8 cellular contexts compared by ENCODE assay signal in the genomic region with DNA sequence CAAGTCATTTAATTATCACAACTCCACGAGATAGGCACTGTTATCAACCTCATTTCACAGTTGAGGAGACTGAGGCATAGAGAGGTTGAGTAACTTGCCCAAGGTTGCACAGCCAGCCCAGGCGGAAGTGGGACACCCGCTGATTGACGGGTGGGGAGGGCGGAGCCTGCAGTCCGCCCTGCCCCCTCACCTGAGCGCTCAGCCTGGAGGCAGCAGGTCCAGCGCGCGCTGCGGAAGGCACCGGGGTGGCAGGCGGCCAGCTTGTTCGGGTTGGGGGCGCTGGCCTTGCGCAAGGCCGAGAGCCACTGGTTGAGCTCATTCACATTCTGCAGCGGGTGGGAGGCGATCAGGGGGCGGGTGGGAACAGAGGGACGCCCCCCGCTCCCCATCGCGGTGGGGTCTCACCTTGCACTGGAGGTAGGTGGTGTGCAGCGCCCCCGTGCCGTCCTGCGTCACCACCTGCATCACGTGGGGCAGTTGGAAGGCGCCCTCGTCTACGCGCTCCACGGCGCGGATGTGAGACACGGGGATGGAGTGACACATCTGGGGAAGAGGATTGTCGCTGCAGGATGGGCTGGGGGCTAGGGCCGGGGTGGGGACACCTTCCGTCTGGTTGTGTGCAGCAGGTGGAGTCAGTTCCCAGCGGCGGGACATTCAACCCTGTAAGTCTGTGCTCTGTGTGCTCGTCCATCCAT. TPM values are rescaled to one million over a fixed set of nuclear protein-coding genes. Genes with fewer than 3 reads are reported as not detected.
DNase-seq lines count a peak whose midpoint lies in the region; ATAC-seq, FAIRE-seq and TF ChIP-seq lines count a peak whose summit lies in the region.
"Had no signal": no experiment of that assay in that cellular context is flagged by ENCODE, and none has a peak within 500 bp of the region (broad histone marks: within the 10 kb centered on the region; RNA-seq: fewer than 3 reads in every experiment).

No MANE protein-coding gene starts in this region.

- no peaks in the 10 kb centered on the region for H3K9me3 ChIP-seq in HepG2 (ENCODE audit: low read length)

- no peak for TF ChIP-seq EP300 in HepG2 (IDR thresholded peaks at IDR 0.05; ENCODE audit: low read depth in 2 of 2, low read length in 2 of 2)
- TF ChIP-seq EP300 in HepG2 (CRISPR knock-in tag; IDR thresholded peaks at IDR 0.05; ENCODE audit: borderline replicate concordance), result no peak

- H3K79me2 ChIP-seq in HepG2 (ENCODE audit: insufficient read depth, low read length), result no peaks in the 10 kb centered on the region

- H3K9me3 Mint-ChIP-seq in stimulated activated naive CD8-positive, alpha-beta T cell treated with anti-CD3 and anti-CD28 coated beads, Interleukin-15, amount 100 ng/mL, for 72 hours, result no peaks in the 10 kb centered on the region

- intact Hi-C loops in HepG2 (cut with micrococcal nuclease; ENCODE audit: unreplicated experiment), result no loop called here

- H3K27me3 Mint-ChIP-seq in stimulated activated naive CD8-positive, alpha-beta T cell treated with anti-CD3 and anti-CD28 coated beads, Interleukin-15, amount 100 ng/mL, for 72 hours, result no peaks in the 10 kb centered on the region

- ATAC-seq in HepG2, result peak; percentile 54
- peak; percentile 93 for ATAC-seq in stimulated activated naive CD8-positive, alpha-beta T cell treated with anti-CD3 and anti-CD28 coated beads, Interleukin-15, amount 100 ng/mL, for 72 hours

- no peak for FAIRE-seq in HepG2 (lab: Jason Lieb, UNC)

- POLR2A ChIA-PET in HepG2 (lab: Yijun Ruan, JAX), result no interaction called here

- no peak for TF ChIP-seq RAD21 in HepG2 (CRISPR knock-in tag; IDR thresholded peaks at IDR 0.05)

- H2AFZ ChIP-seq in HepG2 (ENCODE audit: low read length), result no peak overlapping the region

- TF ChIP-seq POLR2A in HepG2 (IDR thresholded peaks at IDR 0.05; ENCODE audit: insufficient read depth in 1 of 2, low read depth in 2 of 2, low read length in 2 of 2), result no peak

- peak; percentile 42; the same call in 1 of the 2 replicates for TF ChIP-seq CTCF in HepG2 (CRISPR knock-in tag; IDR thresholded peaks at IDR 0.05)

- peak overlapping the region; percentile 70 to 85 for H3K4me3 Mint-ChIP-seq in stimulated activated naive CD8-positive, alpha-beta T cell treated with anti-CD3 and anti-CD28 coated beads, Interleukin-15, amount 100 ng/mL, for 72 hours

- WGBS in HepG2 (ENCODE audit: low lambda C conversion rate), result 5% methylated on average over 5 of the region's 43 CpGs

- no peak overlapping the region for H3K9ac ChIP-seq in HepG2 (ENCODE audit: insufficient read depth, low read depth, low read length)

- peaks cover 10% of the 10 kb centered on the region; the same call in 1 of the 2 replicates for H3K4me1 ChIP-seq in HepG2 (ENCODE audit: insufficient read depth, low read length)

- CTCF ChIA-PET in HepG2 (lab: Yijun Ruan, JAX; ENCODE audit: low intra/inter-chr PET ratio, low total read pairs), result interaction anchor here (1.6 kb wide), 1 partner anchor 55 kb away, joined by 3 read pairs; no protein-coding TSS in a partner anchor

- peak overlapping the region in 1 of 3 experiments; percentile 19; a peak in 1 of 6 replicates for H3K4me3 ChIP-seq in HepG2 (replicated peaks in 1 of 3; ENCODE audit: insufficient read depth in 1 of 3, low read depth in 2 of 3, low read length in 3 of 3)

- H3K4me1 Mint-ChIP-seq in stimulated activated naive CD8-positive, alpha-beta T cell treated with anti-CD3 and anti-CD28 coated beads, Interleukin-15, amount 100 ng/mL, for 72 hours, result peaks cover 12% of the 10 kb centered on the region

- no peak overlapping the region for H3K27ac ChIP-seq in HepG2 (ENCODE audit: extremely low read length, insufficient read depth, low read length)

- BruUV-seq in HepG2 (replicated peaks; lab: Mats Ljungman, UMichigan), result no TSS peak

- no peaks in the 10 kb centered on the region; a peak in 1 of 5 replicates for H3K27me3 ChIP-seq in HepG2 (ENCODE audit: control insufficient read depth in 1 of 2, insufficient read depth in 2 of 2, low read length in 2 of 2)

- in situ Hi-C loops in HepG2 (cut with HindIII; ENCODE audit: extremely low pct_ligation_motif_present, low pct_unique_long_range_greater_than_20kb), result no loop called here

- DNase-seq in NCI-H526 treated with DMSO at 0.1 percent for 48 hours (lab: John Stamatoyannopoulos, UW) (peak; percentile 28), HepG2 (ENCODE audit: low spot score) (peak; percentile 27), NCI-H128 (lab: John Stamatoyannopoulos, UW; ENCODE audit: unreplicated experiment) (no peak), Kasumi-1 (lab: John Stamatoyannopoulos, UW) (no peak), NCI-H1417 (lab: John Stamatoyannopoulos, UW) (no peak)
- DNase-seq in activated effector memory CD4-positive, alpha-beta T cell treated with Interleukin-2 at 50 U/mL for 16 hours, result peak; percentile 68
- DNase-seq in stimulated activated naive CD8-positive, alpha-beta T cell treated with anti-CD3 and anti-CD28 coated beads, Interleukin-15, amount 100 ng/mL, for 72 hours, result peak; percentile 66 to 67
- DNase-seq: left cardiac atrium had no signal

- no peak overlapping the region for H3K27ac Mint-ChIP-seq in stimulated activated naive CD8-positive, alpha-beta T cell treated with anti-CD3 and anti-CD28 coated beads, Interleukin-15, amount 100 ng/mL, for 72 hours

- peak overlapping the region; percentile 25 for H3K4me2 ChIP-seq in HepG2 (ENCODE audit: low read depth, low read length)

- H3K36me3 ChIP-seq in HepG2 (replicated peaks in 1 of 2; ENCODE audit: control insufficient read depth in 1 of 2, insufficient read depth in 2 of 2, low read length in 2 of 2), result no peaks in the 10 kb centered on the region

- no peaks in the 10 kb centered on the region for H4K20me1 ChIP-seq in HepG2 (ENCODE audit: insufficient read depth, low read length)

RNA-seq across cellular contexts. Expression of a gene that starts 31.7 kb away (rescaled TPM):
- total RNA-seq in HepG2 (2016; rRNA removed; fragmentation: Illumina TruSeq; extraction: Trizol), result not detected in 2 replicates
- total RNA-seq in HepG2 (2016; cell fraction: cytosol; rRNA removed; fragmentation: Illumina TruSeq; extraction: Trizol; ENCODE audit: low read depth), result 0.18 TPM in 1 of 2 replicates, not detected in the other
- total RNA-seq in HepG2 (2016; cell fraction: insoluble cytoplasmic fraction; rRNA removed; fragmentation: Illumina TruSeq; extraction: Trizol), result not detected in 2 replicates
- total RNA-seq in HepG2 (2016; cell fraction: membrane; rRNA removed; fragmentation: Illumina TruSeq; extraction: Trizol), result not detected in 2 replicates
- total RNA-seq in HepG2 (2016; cell fraction: nucleus; rRNA removed; fragmentation: Illumina TruSeq; extraction: Trizol), result not detected in 2 replicates
- not detected in 2 replicates for polyA plus RNA-seq in HepG2 (2011; rRNA removed)
- not detected in 2 replicates for polyA plus RNA-seq in HepG2 (2011; cell fraction: cytosol; rRNA removed)
- polyA plus RNA-seq in HepG2 (2011; cell fraction: nucleus; rRNA removed), result 0.07 and 0.31 TPM in 2 replicates
- polyA plus RNA-seq in HepG2 (2012), result not detected in 2 replicates
- polyA plus RNA-seq in HepG2 (2016; cell fraction: cytosol; fragmentation: Illumina TruSeq; extraction: Trizol; ENCODE audit: low read depth), result 0.12 TPM in 1 of 2 replicates, not detected in the other
- not detected in 2 replicates for polyA plus RNA-seq in HepG2 (2016; cell fraction: insoluble cytoplasmic fraction; fragmentation: Illumina TruSeq; extraction: Trizol; ENCODE audit: low read depth)
- not detected in 2 replicates for polyA plus RNA-seq in HepG2 (2016; cell fraction: membrane; fragmentation: Illumina TruSeq; extraction: Trizol; ENCODE audit: low read depth)
- polyA plus RNA-seq in HepG2 (2016; cell fraction: nucleus; fragmentation: Illumina TruSeq; extraction: Trizol; ENCODE audit: insufficient read depth, low read depth), result 0.72 TPM in 1 of 2 replicates, not detected in the other
- polyA minus RNA-seq in HepG2 (2011; rRNA and poly(A)+ RNA removed; ENCODE audit: low replicate concordance), result 0.30 TPM in 1 of 2 replicates, not detected in the other
- not detected in 2 replicates for polyA minus RNA-seq in HepG2 (2011; cell fraction: cytosol; rRNA and poly(A)+ RNA removed)
- not detected in 2 replicates for polyA minus RNA-seq in HepG2 (2011; cell fraction: nucleus; rRNA and poly(A)+ RNA removed)
- total RNA-seq: left cardiac atrium had no signal

RNA-seq across cellular contexts. Expression of a gene that starts 45.6 kb away (rescaled TPM):
- total RNA-seq in HepG2 (2016; rRNA removed; fragmentation: Illumina TruSeq; extraction: Trizol), result not detected in 2 replicates
- not detected in 2 replicates for total RNA-seq in HepG2 (2016; cell fraction: cytosol; rRNA removed; fragmentation: Illumina TruSeq; extraction: Trizol; ENCODE audit: low read depth)
- not detected in 2 replicates for total RNA-seq in HepG2 (2016; cell fraction: insoluble cytoplasmic fraction; rRNA removed; fragmentation: Illumina TruSeq; extraction: Trizol)
- not detected in 2 replicates for total RNA-seq in HepG2 (2016; cell fraction: membrane; rRNA removed; fragmentation: Illumina TruSeq; extraction: Trizol)
- not detected in 2 replicates for total RNA-seq in HepG2 (2016; cell fraction: nucleus; rRNA removed; fragmentation: Illumina TruSeq; extraction: Trizol)
- not detected in 2 replicates for polyA plus RNA-seq in HepG2 (2011; rRNA removed)
- not detected in 2 replicates for polyA plus RNA-seq in HepG2 (2011; cell fraction: cytosol; rRNA removed)
- polyA plus RNA-seq in HepG2 (2011; cell fraction: nucleus; rRNA removed), result not detected in 2 replicates
- not detected in 2 replicates for polyA plus RNA-seq in HepG2 (2012)
- polyA plus RNA-seq in HepG2 (2016; cell fraction: cytosol; fragmentation: Illumina TruSeq; extraction: Trizol; ENCODE audit: low read depth), result not detected in 2 replicates
- polyA plus RNA-seq in HepG2 (2016; cell fraction: insoluble cytoplasmic fraction; fragmentation: Illumina TruSeq; extraction: Trizol; ENCODE audit: low read depth), result not detected in 2 replicates
- polyA plus RNA-seq in HepG2 (2016; cell fraction: membrane; fragmentation: Illumina TruSeq; extraction: Trizol; ENCODE audit: low read depth), result not detected in 2 replicates
- not detected in 2 replicates for polyA plus RNA-seq in HepG2 (2016; cell fraction: nucleus; fragmentation: Illumina TruSeq; extraction: Trizol; ENCODE audit: insufficient read depth, low read depth)
- polyA minus RNA-seq in HepG2 (2011; rRNA and poly(A)+ RNA removed; ENCODE audit: low replicate concordance), result not detected in 2 replicates
- not detected in 2 replicates for polyA minus RNA-seq in HepG2 (2011; cell fraction: cytosol; rRNA and poly(A)+ RNA removed)
- not detected in 2 replicates for polyA minus RNA-seq in HepG2 (2011; cell fraction: nucleus; rRNA and poly(A)+ RNA removed)
- total RNA-seq: left cardiac atrium had no signal

RNA-seq across cellular contexts. Expression of a gene that starts 47.4 kb away (rescaled TPM):
- not detected in 2 replicates for total RNA-seq in HepG2 (2016; rRNA removed; fragmentation: Illumina TruSeq; extraction: Trizol)
- not detected in 2 replicates for total RNA-seq in HepG2 (2016; cell fraction: cytosol; rRNA removed; fragmentation: Illumina TruSeq; extraction: Trizol; ENCODE audit: low read depth)
- total RNA-seq in HepG2 (2016; cell fraction: insoluble cytoplasmic fraction; rRNA removed; fragmentation: Illumina TruSeq; extraction: Trizol), result not detected in 2 replicates
- not detected in 2 replicates for total RNA-seq in HepG2 (2016; cell fraction: membrane; rRNA removed; fragmentation: Illumina TruSeq; extraction: Trizol)
- not detected in 2 replicates for total RNA-seq in HepG2 (2016; cell fraction: nucleus; rRNA removed; fragmentation: Illumina TruSeq; extraction: Trizol)
- polyA plus RNA-seq in HepG2 (2011; rRNA removed), result not detected in 2 replicates
- not detected in 2 replicates for polyA plus RNA-seq in HepG2 (2011; cell fraction: cytosol; rRNA removed)
- not detected in 2 replicates for polyA plus RNA-seq in HepG2 (2011; cell fraction: nucleus; rRNA removed)
- polyA plus RNA-seq in HepG2 (2012), result not detected in 2 replicates
- polyA plus RNA-seq in HepG2 (2016; cell fraction: cytosol; fragmentation: Illumina TruSeq; extraction: Trizol; ENCODE audit: low read depth), result not detected in 2 replicates
- polyA plus RNA-seq in HepG2 (2016; cell fraction: insoluble cytoplasmic fraction; fragmentation: Illumina TruSeq; extraction: Trizol; ENCODE audit: low read depth), result not detected in 2 replicates
- polyA plus RNA-seq in HepG2 (2016; cell fraction: membrane; fragmentation: Illumina TruSeq; extraction: Trizol; ENCODE audit: low read depth), result not detected in 2 replicates
- not detected in 2 replicates for polyA plus RNA-seq in HepG2 (2016; cell fraction: nucleus; fragmentation: Illumina TruSeq; extraction: Trizol; ENCODE audit: insufficient read depth, low read depth)
- not detected in 2 replicates for polyA minus RNA-seq in HepG2 (2011; rRNA and poly(A)+ RNA removed; ENCODE audit: low replicate concordance)
- polyA minus RNA-seq in HepG2 (2011; cell fraction: cytosol; rRNA and poly(A)+ RNA removed), result not detected in 2 replicates
- polyA minus RNA-seq in HepG2 (2011; cell fraction: nucleus; rRNA and poly(A)+ RNA removed), result not detected in 2 replicates

Comparison
In these comparisons a context has a peak if more than half of its experiments do, and no peak if none do; other contexts are left out.
1. DNase-seq: peak in NCI-H526 treated with DMSO at 0.1 percent for 48 hours (single experiment), activated effector memory CD4-positive, alpha-beta T cell treated with Interleukin-2 at 50 U/mL for 16 hours (single experiment), HepG2 (single experiment) and stimulated activated naive CD8-positive, alpha-beta T cell treated with anti-CD3 and anti-CD28 coated beads, Interleukin-15, amount 100 ng/mL, for 72 hours (2 of 2); none in NCI-H128 (single experiment), Kasumi-1 (0 of 2) and NCI-H1417 (0 of 3).